Comparison of ENCODE assay signal across 17 cellular contexts in genomic region chr16:67040906-67041305, GRCh38. TPM values are rescaled to one million over a fixed set of nuclear protein-coding genes. Genes with fewer than 3 reads are reported as not detected.
DNase-seq lines count a peak whose midpoint lies in the region; ATAC-seq and TF ChIP-seq lines count a peak whose summit lies in the region.
"Had no signal": no experiment of that assay in that cellular context is flagged by ENCODE, and none has a peak within 500 bp of the region (broad histone marks: within the 10 kb centered on the region; RNA-seq: fewer than 3 reads in every experiment).

No MANE protein-coding gene starts in this region.

- no peak overlapping the region for H3K27ac ChIP-seq in BLaER1

- H3K4me3 Mint-ChIP-seq in HFFc6 (peak overlapping the region; percentile 39; the same call in 1 of the 2 replicates), brain (no peak overlapping the region)
- H3K4me3 Mint-ChIP-seq: activated T-cell treated with anti-CD3 and anti-CD28 coated beads, Interleukin-2, amount 50 U/mL, for 4 hours had no signal

- TF ChIP-seq CTCF in HFFc6 (IDR thresholded peaks at IDR 0.05) (no peak), brain (conservative IDR thresholded peaks at IDR 0.05) (no peak)

- H3K4me3 ChIP-seq in BLaER1 = no peak overlapping the region
- H3K4me3 ChIP-seq: smooth muscle cell had no signal

- H3K27me3 ChIP-seq in BLaER1 = no peaks in the 10 kb centered on the region
- H3K27me3 ChIP-seq: BE2C had no signal

- H3K9ac ChIP-seq in BLaER1 = no peak overlapping the region

- peaks cover 15% of the 10 kb centered on the region for H3K4me1 ChIP-seq in BLaER1

- ATAC-seq in GM19324 (IDR thresholded peaks at IDR 0.05; ENCODE audit: low FRiP score, unreplicated experiment) (no peak), HG03139 (IDR thresholded peaks at IDR 0.05; ENCODE audit: unreplicated experiment) (no peak)
- ATAC-seq: activated T-cell treated with anti-CD3 and anti-CD28 coated beads, Interleukin-2, amount 50 U/mL, for 4 hours; HCT116 had no signal

- H3K27ac Mint-ChIP-seq in HFFc6 (peak overlapping the region; percentile 67), brain (peak overlapping the region in 3 of 5 experiments; percentile 3 to 56 (median 31))

- H3K36me3 Mint-ChIP-seq in HFFc6 (ENCODE audit: low read depth) = no peaks in the 10 kb centered on the region; the same call in 1 of the 2 replicates
- peaks cover 34% of the 10 kb centered on the region for H3K36me3 Mint-ChIP-seq in brain

- H3K4me1 Mint-ChIP-seq in HFFc6 (ENCODE audit: low read depth) (peaks cover 41% of the 10 kb centered on the region), brain (peaks cover 13% of the 10 kb centered on the region)

- H3K4me2 ChIP-seq in BLaER1 = 0 out of 2 replicates have a peak overlapping the region, but pooled peaks have one; percentile 3
- H3K4me2 ChIP-seq: smooth muscle cell had no signal

- H3K27me3 Mint-ChIP-seq in HFFc6 (ENCODE audit: insufficient read depth) (no peaks in the 10 kb centered on the region), brain (no peaks in the 10 kb centered on the region)

- H3K9me3 ChIP-seq in BLaER1 = no peaks in the 10 kb centered on the region
- H3K9me3 ChIP-seq: BE2C had no signal

- H4K20me1 ChIP-seq in BLaER1 = peaks cover 98% of the 10 kb centered on the region

- DNase-seq in HFFc6 (peak; percentile 39), inferior parietal cortex (ENCODE audit: extremely low spot score) (peak; percentile 42), cortex of kidney (lab: John Stamatoyannopoulos, UW) (no peak), NCI-H1436 (lab: John Stamatoyannopoulos, UW) (no peak)
- DNase-seq: activated T-cell treated with anti-CD3 and anti-CD28 coated beads, Interleukin-2, amount 50 U/mL, for 4 hours; BE2C; DMS79; foreskin melanocyte; islet precursor cell; NCI-H774; stimulated activated naive CD4-positive, alpha-beta T cell treated with Interleukin-2 at 50 U/mL for 16 hours had no signal

- H3K36me3 ChIP-seq in BLaER1 = peaks cover 71% of the 10 kb centered on the region

- H3K9me3 Mint-ChIP-seq in HFFc6 (no peaks in the 10 kb centered on the region), brain (no peaks in the 10 kb centered on the region)
- H3K9me3 Mint-ChIP-seq: activated T-cell treated with anti-CD3 and anti-CD28 coated beads, Interleukin-2, amount 50 U/mL, for 4 hours had no signal

RNA-seq across cellular contexts. Expression of gene CBFB, which starts 12.0 kb away (rescaled TPM):
- 10 to 100 TPM; 55.2 to 84.4 (median 69.5) TPM for total RNA-seq in HFFc6 (2021; fragmentation: NEBNext Ultra II Directional; extraction: Animal tissue kit (Norgen Biotek cat#: 25700))
- 30.6 TPM for polyA plus RNA-seq in brain (ENCODE audit: insufficient read depth, low read depth, low replicate concordance)

RNA-seq across cellular contexts. Expression of gene CES4A, which starts 52.5 kb away (rescaled TPM):
- 1 to 10 TPM; 1.7 to 3.5 (median 2.3) TPM for total RNA-seq in HFFc6 (2021; fragmentation: NEBNext Ultra II Directional; extraction: Animal tissue kit (Norgen Biotek cat#: 25700))
- 4.1 TPM for polyA plus RNA-seq in brain (ENCODE audit: insufficient read depth, low read depth, low replicate concordance)

Comparison
In these comparisons a context has a peak if more than half of its experiments do, and no peak if none do; other contexts are left out.
1. DNase-seq: peak in HFFc6 (single experiment) and inferior parietal cortex (single experiment); none in cortex of kidney (single experiment) and NCI-H1436 (single experiment).